ENCODE assay signal across 1 cellular context in the genomic region with DNA sequence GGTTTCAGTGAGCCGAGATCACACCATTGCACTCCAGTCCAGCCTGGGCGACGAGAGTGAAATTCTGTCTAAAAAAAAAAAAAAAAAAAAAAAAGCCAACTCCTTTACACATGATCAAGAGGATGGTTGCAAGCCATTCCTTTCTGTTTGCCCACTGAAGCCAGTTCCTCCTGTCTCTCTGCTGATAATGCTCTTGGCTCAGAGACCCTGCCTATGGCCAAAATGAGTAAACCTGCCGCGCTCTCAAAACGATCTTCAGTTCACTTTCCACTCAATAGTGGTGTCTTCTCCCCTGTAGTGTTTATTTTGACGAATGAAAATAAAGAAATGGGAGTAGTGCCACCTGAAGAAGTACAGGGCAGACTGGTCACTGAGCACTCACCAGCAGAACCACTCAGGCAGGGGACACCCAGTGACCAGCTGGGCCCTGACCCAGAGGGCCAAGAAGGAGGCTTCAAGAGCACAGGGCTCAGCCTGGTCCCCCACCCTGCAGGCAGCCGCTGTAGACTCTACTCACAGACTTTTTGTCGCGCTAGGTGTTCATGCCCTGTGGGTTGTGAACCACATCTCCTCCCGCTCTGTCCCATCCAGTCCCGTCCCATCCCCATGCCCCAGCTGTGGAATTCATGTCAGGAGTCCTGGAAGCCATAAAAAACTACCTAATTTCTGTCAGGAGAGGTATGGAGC.
TF ChIP-seq lines count a peak whose summit lies in the region.

No MANE protein-coding gene starts in this region.

TF ChIP-seq in H1, 55 proteins besides CTCF, POLR2A, EP300 and RAD21:
- no peak for TF ChIP-seq TCF12 (IDR thresholded peaks at IDR 0.05; ENCODE audit: low read depth, low read length)
- no peak for TF ChIP-seq SUZ12 (IDR thresholded peaks at IDR 0.05; ENCODE audit: low read length)
- no peak for TF ChIP-seq MAX (IDR thresholded peaks at IDR 0.05)
- no peak for TF ChIP-seq CHD2 (IDR thresholded peaks at IDR 0.05; ENCODE audit: low read length)
- TF ChIP-seq SP1 (IDR thresholded peaks at IDR 0.05; ENCODE audit: low read depth, low read length): no peak
- TF ChIP-seq RNF2 (IDR thresholded peaks at IDR 0.05; ENCODE audit: borderline replicate concordance, low read depth, low read length, missing control alignments, poor library complexity, severe bottlenecking): no peak
